ENCODE assay signal across 33 cellular contexts in genomic region chr9:128435611-128436010, GRCh38.
"Had no signal": no experiment of that assay in that cellular context is flagged by ENCODE, and none has a peak within 500 bp of the region (broad histone marks: within the 10 kb centered on the region; RNA-seq: fewer than 3 reads in every experiment).

No MANE protein-coding gene starts in this region.

- H3K9me3 ChIP-seq: adrenal gland, body of pancreas, breast epithelium had no signal

- H3K27ac ChIP-seq: adrenal gland, body of pancreas, brain microvascular endothelial cell, breast epithelium, VCaP had no signal

- H3K4me1 ChIP-seq: body of pancreas, breast epithelium had no signal

- H3K27me3 ChIP-seq: adrenal gland, body of pancreas, brain microvascular endothelial cell, breast epithelium had no signal

- ATAC-seq: activated CD4-positive, alpha-beta T cell treated with anti-CD3 and anti-CD28 coated beads for 36 hours; activated CD4-positive, CD25-positive, alpha-beta regulatory T cell treated with anti-CD3 and anti-CD28 coated beads, Interleukin-2, amount 50 U/mL, for 24 hours; activated CD8-positive, alpha-beta T cell treated with anti-CD3 and anti-CD28 coated beads for 36 hours; activated naive CD4-positive, alpha-beta T cell treated with anti-CD3 and anti-CD28 coated beads, Interleukin-2, amount 50 U/mL, for 72 hours; activated T-cell treated with anti-CD3 and anti-CD28 coated beads, Interleukin-2, amount 50 U/mL, for 4 hours; activated T-cell treated with anti-CD3 and anti-CD28 coated beads, Interleukin-2, amount 50 U/mL, for 72 hours; activated T-helper 17 cell treated with anti-CD3 and anti-CD28 coated beads, Interleukin-2, amount 50 U/mL, for 72 hours; body of pancreas; WTC11 had no signal

- H3K4me3 ChIP-seq: adrenal gland, body of pancreas, breast epithelium had no signal

- DNase-seq: activated CD4-positive, alpha-beta memory T cell treated with anti-CD3 and anti-CD28 coated beads for 36 hours; activated CD4-positive, alpha-beta T cell treated with anti-CD3 and anti-CD28 coated beads for 1 hour; activated CD4-positive, alpha-beta T cell treated with anti-CD3 and anti-CD28 coated beads for 36 hours; activated CD4-positive, alpha-beta T cell treated with anti-CD3 and anti-CD28 coated beads for 48 hours; activated CD4-positive, alpha-beta T cell treated with anti-CD3 and anti-CD28 coated beads, Interleukin-2, amount 10 ng/mL, durations not matched to agents 7 days and 5 days; activated CD4-positive, CD25-positive, alpha-beta regulatory T cell; activated CD8-positive, alpha-beta memory T cell treated with anti-CD3 and anti-CD28 coated beads, Interleukin-2, amount 50 U/mL, for 4 hours; activated CD8-positive, alpha-beta T cell treated with anti-CD3 and anti-CD28 coated beads for 36 hours; activated effector memory CD4-positive, alpha-beta T cell treated with anti-CD3 and anti-CD28 coated beads, Interleukin-2, amount 50 U/mL, for 16 hours; activated gamma-delta T cell treated with Interleukin-2 at 50 U/mL for 16 hours; activated naive CD4-positive, alpha-beta T cell; activated naive CD4-positive, alpha-beta T cell treated with anti-CD3 and anti-CD28 coated beads for 36 hours; activated naive CD4-positive, alpha-beta T cell treated with anti-CD3 and anti-CD28 coated beads, Interleukin-2, amount 50 U/mL, for 16 hours; activated naive CD8-positive, alpha-beta T cell treated with anti-CD3 and anti-CD28 coated beads for 36 hours; activated T-cell treated with anti-CD3 and anti-CD28 coated beads for 4 hours; activated T-cell treated with anti-CD3 and anti-CD28 coated beads, Interleukin-2, amount 50 U/mL, for 1 hour; activated T-cell treated with anti-CD3 and anti-CD28 coated beads, Interleukin-2, amount 50 U/mL, for 4 hours; activated T-cell treated with anti-CD3 and anti-CD28 coated beads, Interleukin-2, amount 50 U/mL, for 72 hours; adrenal gland; amniotic stem cell; aorta; body of pancreas; brain microvascular endothelial cell; central memory CD4-positive, alpha-beta T cell; T-helper 1 cell; T-helper 2 cell; T-helper 9 cell had no signal

- H3K36me3 ChIP-seq: adrenal gland, breast epithelium had no signal
